ENCODE assay signal across 1 cellular context in genomic region chr17:43068570-43069367, GRCh38.
TF ChIP-seq lines count a peak whose summit lies in the region.

No MANE protein-coding gene starts in this region.

TF ChIP-seq in K562, 482 proteins besides CTCF, POLR2A, EP300 and RAD21:
- TF ChIP-seq CEBPB (tag; IDR thresholded peaks at IDR 0.05) (peak; percentile 75), CEBPG (CRISPR knock-in tag; IDR thresholded peaks at IDR 0.05) (no peak), CEBPG (tag; conservative IDR thresholded peaks at IDR 0.05 in 1 of 2, IDR thresholded peaks at IDR 0.05 in 1 of 2) (peak; percentile 34 to 81; a peak in 3 of 4 replicates), ZNF239 (CRISPR knock-in tag; IDR thresholded peaks at IDR 0.05) (no peak)
